Comparison of ENCODE assay signal across 14 cellular contexts in genomic region chr5:164048527-164048926, GRCh38.
DNase-seq lines count a peak whose midpoint lies in the region; ATAC-seq, FAIRE-seq and TF ChIP-seq lines count a peak whose summit lies in the region.
"Had no signal": no experiment of that assay in that cellular context is flagged by ENCODE, and none has a peak within 500 bp of the region (broad histone marks: within the 10 kb centered on the region; RNA-seq: fewer than 3 reads in every experiment).

No MANE protein-coding gene starts in this region.

- peaks cover 20% of the 10 kb centered on the region for H3K4me1 ChIP-seq in adipocyte (ENCODE audit: control insufficient read depth, insufficient read depth, low read length)
- H3K4me1 ChIP-seq in foreskin keratinocyte: no peaks in the 10 kb centered on the region

- no peak for TF ChIP-seq POLR2A in GM12891 (IDR thresholded peaks at IDR 0.05; ENCODE audit: low read depth, low read length)

- H3K9me3 ChIP-seq in adipocyte (ENCODE audit: control insufficient read depth, low read length): no peaks in the 10 kb centered on the region

- no peaks in the 10 kb centered on the region for H3K36me3 ChIP-seq in adipocyte (ENCODE audit: control insufficient read depth, insufficient read depth, low read length, severe bottlenecking)

- H3K27ac ChIP-seq in foreskin keratinocyte: no peak overlapping the region

- DNase-seq in Kasumi-1 (lab: John Stamatoyannopoulos, UW): peak; percentile 3 to 6
- DNase-seq in adipocyte (ENCODE audit: low read depth): peak; percentile 63
- peak in 1 of 2 donors; percentile 7 for DNase-seq in foreskin keratinocyte
- no peak for DNase-seq in GM13976 (ENCODE audit: low spot score)
- DNase-seq in GM12891 (ENCODE audit: insufficient read length, low spot score): no peak
- DNase-seq: activated CD4-positive, alpha-beta T cell treated with anti-CD3 and anti-CD28 coated beads, Interleukin-2, amount 50 U/mL, for 48 hours; glutamatergic neuron; NCI-H1694 treated with DMSO at 0.1 percent for 48 hours; stimulated activated CD4-positive, alpha-beta T cell treated with anti-CD3 and anti-CD28 coated beads, Interleukin-4, amount 100 ng/mL, for 4 hours had no signal

- ATAC-seq in foreskin keratinocyte (no peak), GM21619 (IDR thresholded peaks at IDR 0.05; ENCODE audit: unreplicated experiment) (no peak), HG03354 (IDR thresholded peaks at IDR 0.05; ENCODE audit: poor library complexity, severe bottlenecking, unreplicated experiment) (no peak)

- H3K27me3 ChIP-seq in adipocyte (replicated peaks; ENCODE audit: control insufficient read depth, insufficient read depth, low read length) (no peaks in the 10 kb centered on the region), foreskin keratinocyte (no peaks in the 10 kb centered on the region)

- TF ChIP-seq CTCF in foreskin keratinocyte (conservative IDR thresholded peaks at IDR 0.05) (peak; percentile 53), GM13976 (IDR thresholded peaks at IDR 0.05; ENCODE audit: borderline replicate concordance, control extremely low read depth, extremely low read depth, insufficient read depth, missing control alignments) (no peak)

- H3K9ac ChIP-seq in adipocyte (ENCODE audit: low read length): no peak overlapping the region

- peak; percentile 94 for FAIRE-seq in A204.1 (lab: Jason Lieb, UNC)
- no peak for FAIRE-seq in GM12891 (lab: Jason Lieb, UNC)
- FAIRE-seq: colon had no signal

- in situ Hi-C loops in GM13976 (cut with MboI; ENCODE audit: low sequenced_read_pairs, unreplicated experiment): no loop called here

- no peak overlapping the region for H3K4me3 ChIP-seq in adipocyte (ENCODE audit: low read length)
- H3K4me3 ChIP-seq: lung had no signal

TF ChIP-seq in GM12891, 5 proteins besides CTCF, POLR2A, EP300 and RAD21:
- TF ChIP-seq POLR2AphosphoS5 (IDR thresholded peaks at IDR 0.05; ENCODE audit: low read depth, low read length) (no peak), TAF1 (IDR thresholded peaks at IDR 0.05; ENCODE audit: low read depth, low read length) (no peak), SPI1 (IDR thresholded peaks at IDR 0.05; ENCODE audit: low read depth, low read length) (no peak), POU2F2 (IDR thresholded peaks at IDR 0.05; ENCODE audit: low read depth, low read length) (no peak), PAX5 (IDR thresholded peaks at IDR 0.05; ENCODE audit: insufficient read depth, low read length, severe bottlenecking) (no peak)
TF ChIP-seq in GM12891: peak in this region for 0.

Comparison
In these comparisons a context has a peak if more than half of its experiments do, and no peak if none do; other contexts are left out.
1. DNase-seq: peak in Kasumi-1 (2 of 2) and adipocyte (single experiment); none in GM13976 (single experiment) and GM12891 (single experiment).